14 cellular contexts compared by ENCODE assay signal in genomic region chr16:49833796-49834195, GRCh38. TPM values are rescaled to one million over a fixed set of nuclear protein-coding genes. Genes with fewer than 3 reads are reported as not detected.
DNase-seq lines count a peak whose midpoint lies in the region; ATAC-seq and TF ChIP-seq lines count a peak whose summit lies in the region.
"Had no signal": no experiment of that assay in that cellular context is flagged by ENCODE, and none has a peak within 500 bp of the region (broad histone marks: within the 10 kb centered on the region; RNA-seq: fewer than 3 reads in every experiment).

No MANE protein-coding gene starts in this region.

- H3K4me3 Mint-ChIP-seq in stimulated activated naive B cell treated with anti-CD40 and anti-IgM and Interleukin-4, amounts not matched to agents 10 μg/mL and 1 μg/mL and 100 μg/mL, for 72 hours = no peak overlapping the region
- H3K4me3 Mint-ChIP-seq: activated CD8-positive, alpha-beta memory T cell treated with anti-CD3 and anti-CD28 coated beads, Interleukin-2, amount 10 ng/mL, durations not matched to agents 7 days and 5 days; activated naive CD8-positive, alpha-beta T cell had no signal

- WGBS in sigmoid colon, 2 donors = 79 to 80% methylated on average over 9 of the region's 9 CpGs

- H3K36me3 ChIP-seq in ascending aorta (no peaks in the 10 kb centered on the region), sigmoid colon (no peaks in the 10 kb centered on the region)

- no peak for TF ChIP-seq CTCF in ascending aorta (IDR thresholded peaks at IDR 0.05)
- TF ChIP-seq CTCF in sigmoid colon (IDR thresholded peaks at IDR 0.05) = no peak

- TF ChIP-seq POLR2A in sigmoid colon (IDR thresholded peaks at IDR 0.05) = no peak

- H3K9me3 Mint-ChIP-seq in stimulated activated naive B cell treated with anti-CD40 and anti-IgM and Interleukin-4, amounts not matched to agents 10 μg/mL and 1 μg/mL and 100 μg/mL, for 72 hours = no peaks in the 10 kb centered on the region

- no peak for TF ChIP-seq EP300 in sigmoid colon (IDR thresholded peaks at IDR 0.05)

- intact Hi-C loops in ascending aorta (cut with DNase I) = loop anchor here (5.0 to 10.0 kb wide), 3 partner anchors 131 to 911 kb away; partner anchors contain the start of gene CYLD
- intact Hi-C loops in sigmoid colon (cut with DNase I) = no loop called here

- peak overlapping the region in 1 of 2 donors; percentile 23 for H3K4me3 ChIP-seq in ascending aorta
- no peak overlapping the region for H3K4me3 ChIP-seq in sigmoid colon

- H3K27ac ChIP-seq in ascending aorta (peak overlapping the region; percentile 86 to 90), layer of hippocampus (ENCODE audit: low read depth, low read length) (peak overlapping the region; percentile 81), sigmoid colon (peak overlapping the region; percentile 67 to 88 (median 82))

- H3K4me1 ChIP-seq in ascending aorta (peaks cover 51 to 74% of the 10 kb centered on the region in 2 donors), sigmoid colon (peaks cover 0 to 64% (median 49%) of the 10 kb centered on the region in 4 donors)

- ATAC-seq in stimulated activated naive B cell treated with anti-CD40 and anti-IgM and Interleukin-4, amounts not matched to agents 10 μg/mL and 1 μg/mL and 100 μg/mL, for 72 hours (replicated peaks) = no peak
- ATAC-seq in GM18867 (IDR thresholded peaks at IDR 0.05; ENCODE audit: unreplicated experiment) = no peak
- ATAC-seq: activated CD8-positive, alpha-beta memory T cell treated with anti-CD3 and anti-CD28 coated beads, Interleukin-2, amount 10 ng/mL, durations not matched to agents 7 days and 5 days had no signal

- DNase-seq in Ammon's horn (ENCODE audit: low spot score) (peak; percentile 55), ascending aorta (ENCODE audit: low spot score in 2 of 2) (peak in 1 of 2 donors; percentile 78), sigmoid colon (peak; percentile 69), T-helper 1 cell (no peak)
- DNase-seq in stimulated activated naive B cell treated with anti-CD40 and anti-IgM and Interleukin-4, amounts not matched to agents 10 μg/mL and 1 μg/mL and 100 μg/mL, for 72 hours = no peak
- DNase-seq in activated CD4-positive, alpha-beta T cell treated with anti-CD3 and anti-CD28 coated beads, Interleukin-2, amount 50 U/mL, for 48 hours = no peak
- DNase-seq: activated CD8-positive, alpha-beta memory T cell treated with anti-CD3 and anti-CD28 coated beads, Interleukin-2, amount 10 ng/mL, durations not matched to agents 7 days and 5 days; foreskin melanocyte; NCI-H1105; NCI-H446 treated with DMSO at 0.1 percent for 48 hours; RPMI8226 had no signal

- H3K9me3 ChIP-seq in ascending aorta (no peaks in the 10 kb centered on the region), sigmoid colon (no peaks in the 10 kb centered on the region)

- H3K27me3 ChIP-seq in ascending aorta (no peaks in the 10 kb centered on the region), layer of hippocampus (ENCODE audit: control insufficient read depth, insufficient read depth, low read length) (peaks cover 10% of the 10 kb centered on the region), sigmoid colon (peaks cover 0 to 16% (median 9%) of the 10 kb centered on the region in 3 donors)

- H3K27me3 Mint-ChIP-seq in stimulated activated naive B cell treated with anti-CD40 and anti-IgM and Interleukin-4, amounts not matched to agents 10 μg/mL and 1 μg/mL and 100 μg/mL, for 72 hours = peaks cover 17 to 24% of the 10 kb centered on the region in 2 donors

- H3K4me1 Mint-ChIP-seq in stimulated activated naive B cell treated with anti-CD40 and anti-IgM and Interleukin-4, amounts not matched to agents 10 μg/mL and 1 μg/mL and 100 μg/mL, for 72 hours = peaks cover 21 to 36% of the 10 kb centered on the region in 2 donors
- H3K4me1 Mint-ChIP-seq: activated CD8-positive, alpha-beta memory T cell treated with anti-CD3 and anti-CD28 coated beads, Interleukin-2, amount 10 ng/mL, durations not matched to agents 7 days and 5 days had no signal

- H3K27ac Mint-ChIP-seq in stimulated activated naive B cell treated with anti-CD40 and anti-IgM and Interleukin-4, amounts not matched to agents 10 μg/mL and 1 μg/mL and 100 μg/mL, for 72 hours = no peak overlapping the region
- H3K27ac Mint-ChIP-seq: activated CD8-positive, alpha-beta memory T cell treated with anti-CD3 and anti-CD28 coated beads, Interleukin-2, amount 10 ng/mL, durations not matched to agents 7 days and 5 days; activated naive CD8-positive, alpha-beta T cell had no signal

- no peaks in the 10 kb centered on the region for H3K36me3 Mint-ChIP-seq in stimulated activated naive B cell treated with anti-CD40 and anti-IgM and Interleukin-4, amounts not matched to agents 10 μg/mL and 1 μg/mL and 100 μg/mL, for 72 hours
- H3K36me3 Mint-ChIP-seq: activated CD8-positive, alpha-beta memory T cell treated with anti-CD3 and anti-CD28 coated beads, Interleukin-2, amount 10 ng/mL, durations not matched to agents 7 days and 5 days; activated naive CD8-positive, alpha-beta T cell had no signal

RNA-seq across cellular contexts. Expression of gene ZNF423, which starts 22.1 kb away (rescaled TPM):
- 42.9 TPM for total RNA-seq in ascending aorta
- total RNA-seq in sigmoid colon = 10 to 100 TPM in 1 of 4 donors, 1 to 10 TPM in 3; 3.6 to 19.7 (median 5.0) TPM
- 1 to 10 TPM in 2 of 3 donors, under 1 TPM in 1; 0.69 to 3.3 (median 1.2) TPM for polyA plus RNA-seq in sigmoid colon
- total RNA-seq: activated CD8-positive, alpha-beta memory T cell treated with anti-CD3 and anti-CD28 coated beads, Interleukin-2, amount 10 ng/mL, durations not matched to agents 7 days and 5 days had no signal

Comparison
In these comparisons a context has a peak if more than half of its experiments do, and no peak if none do; other contexts are left out.
1. DNase-seq: peak in Ammon's horn (single experiment) and sigmoid colon (single experiment); none in stimulated activated naive B cell treated with anti-CD40 and anti-IgM and Interleukin-4, amounts not matched to agents 10 μg/mL and 1 μg/mL and 100 μg/mL, for 72 hours (single experiment), T-helper 1 cell (0 of 5) and activated CD4-positive, alpha-beta T cell treated with anti-CD3 and anti-CD28 coated beads, Interleukin-2, amount 50 U/mL, for 48 hours (0 of 2).
2. Peak in every context shown above with its lines, with median percentiles within 50 percentile points of each other: H3K27ac ChIP-seq.